35 cellular contexts compared by ENCODE assay signal in genomic region chrX:124796989-124797388, GRCh38.
"Had no signal": no experiment of that assay in that cellular context is flagged by ENCODE, and none has a peak within 500 bp of the region (broad histone marks: within the 10 kb centered on the region; RNA-seq: fewer than 3 reads in every experiment).

No MANE protein-coding gene starts in this region.

- H3K4me1 Mint-ChIP-seq: activated naive CD4-positive, alpha-beta T cell treated with anti-CD3 and anti-CD28 coated beads, Interleukin-2, amount 10 ng/mL, durations not matched to agents 7 days and 5 days; activated naive CD4-positive, alpha-beta T cell treated with anti-CD3 and anti-CD28 coated beads, Interleukin-2, amount 50 U/mL, for 24 hours; activated naive CD8-positive, alpha-beta T cell treated with anti-CD3 and anti-CD28 coated beads for 36 hours; activated naive CD8-positive, alpha-beta T cell treated with anti-CD3 and anti-CD28 coated beads, Interleukin-2, amount 10 ng/mL, durations not matched to agents 7 days and 5 days; activated naive CD8-positive, alpha-beta T cell treated with anti-CD3 and anti-CD28 coated beads, Interleukin-2, amount 50 U/mL, for 24 hours; activated T-helper 17 cell treated with anti-CD3 and anti-CD28 coated beads, Interleukin-2, amount 50 U/mL, for 72 hours; brain; central memory CD8-positive, alpha-beta T cell had no signal

- H3K27ac Mint-ChIP-seq: activated naive CD4-positive, alpha-beta T cell treated with anti-CD3 and anti-CD28 coated beads for 36 hours; activated naive CD4-positive, alpha-beta T cell treated with anti-CD3 and anti-CD28 coated beads, Interleukin-2, amount 10 ng/mL, durations not matched to agents 7 days and 5 days; activated naive CD4-positive, alpha-beta T cell treated with anti-CD3 and anti-CD28 coated beads, Interleukin-2, amount 50 U/mL, for 24 hours; activated naive CD4-positive, alpha-beta T cell treated with anti-CD3 and anti-CD28 coated beads, Interleukin-2, amount 50 U/mL, for 72 hours; activated naive CD8-positive, alpha-beta T cell; activated naive CD8-positive, alpha-beta T cell treated with anti-CD3 and anti-CD28 coated beads for 36 hours; activated naive CD8-positive, alpha-beta T cell treated with anti-CD3 and anti-CD28 coated beads, Interleukin-2, amount 10 ng/mL, durations not matched to agents 7 days and 5 days; activated naive CD8-positive, alpha-beta T cell treated with anti-CD3 and anti-CD28 coated beads, Interleukin-2, amount 50 U/mL, for 24 hours; activated T-cell treated with anti-CD3 and anti-CD28 coated beads, Interleukin-2, amount 50 U/mL, for 24 hours; activated T-cell treated with anti-CD3 and anti-CD28 coated beads, Interleukin-2, amount 50 U/mL, for 72 hours; activated T-helper 1 cell treated with anti-CD3 and anti-CD28 coated beads, Interleukin-12 subunit alpha, Interleukin-12 subunit beta, Interleukin-2, Interleukin-4 antibody, amounts not matched to agents 30 ng/mL and 10 ng/mL and 1 ng/mL, durations not matched to agents 14 hours and 24 hours and 36 hours; activated T-helper 17 cell treated with anti-CD3 and anti-CD28 coated beads, Interleukin-2, amount 50 U/mL, for 72 hours; activated T-helper 2 cell treated with anti-CD3 and anti-CD28 coated beads, Interferon-gamma antibody, Interleukin-2, Interleukin-4, amounts not matched to agents 10 μg/mL and 5 μg/mL and 100 μg/mL, durations not matched to agents 14 hours and 24 hours and 36 hours; brain had no signal

- H3K9me3 Mint-ChIP-seq: activated naive CD4-positive, alpha-beta T cell treated with anti-CD3 and anti-CD28 coated beads, Interleukin-2, amount 10 ng/mL, durations not matched to agents 7 days and 5 days; activated naive CD8-positive, alpha-beta T cell treated with anti-CD3 and anti-CD28 coated beads, Interleukin-2, amount 50 U/mL, for 24 hours had no signal

- ATAC-seq: activated naive CD4-positive, alpha-beta T cell treated with anti-CD3 and anti-CD28 coated beads, Interleukin-2, amount 50 U/mL, for 72 hours; activated naive CD8-positive, alpha-beta T cell treated with anti-CD3 and anti-CD28 coated beads, Interleukin-2, amount 50 U/mL, for 24 hours; activated T-cell treated with anti-CD3 and anti-CD28 coated beads, Interleukin-2, amount 50 U/mL, for 4 hours; activated T-cell treated with anti-CD3 and anti-CD28 coated beads, Interleukin-2, amount 50 U/mL, for 72 hours; activated T-helper 17 cell treated with anti-CD3 and anti-CD28 coated beads, Interleukin-2, amount 50 U/mL, for 72 hours; body of pancreas had no signal

- H3K27me3 Mint-ChIP-seq: activated naive CD4-positive, alpha-beta T cell treated with anti-CD3 and anti-CD28 coated beads, Interleukin-2, amount 10 ng/mL, durations not matched to agents 7 days and 5 days; activated naive CD4-positive, alpha-beta T cell treated with anti-CD3 and anti-CD28 coated beads, Interleukin-2, amount 50 U/mL, for 24 hours; activated naive CD8-positive, alpha-beta T cell; activated naive CD8-positive, alpha-beta T cell treated with anti-CD3 and anti-CD28 coated beads for 36 hours; activated naive CD8-positive, alpha-beta T cell treated with anti-CD3 and anti-CD28 coated beads, Interleukin-2, amount 10 ng/mL, durations not matched to agents 7 days and 5 days; activated naive CD8-positive, alpha-beta T cell treated with anti-CD3 and anti-CD28 coated beads, Interleukin-2, amount 50 U/mL, for 24 hours; activated T-helper 17 cell treated with anti-CD3 and anti-CD28 coated beads, Interleukin-2, amount 50 U/mL, for 72 hours; brain; central memory CD8-positive, alpha-beta T cell had no signal

- H3K36me3 Mint-ChIP-seq: activated naive CD4-positive, alpha-beta T cell treated with anti-CD3 and anti-CD28 coated beads, Interleukin-2, amount 10 ng/mL, durations not matched to agents 7 days and 5 days; activated naive CD8-positive, alpha-beta T cell treated with anti-CD3 and anti-CD28 coated beads for 36 hours; activated naive CD8-positive, alpha-beta T cell treated with anti-CD3 and anti-CD28 coated beads, Interleukin-2, amount 10 ng/mL, durations not matched to agents 7 days and 5 days; brain had no signal

- H3K4me3 Mint-ChIP-seq: activated naive CD4-positive, alpha-beta T cell treated with anti-CD3 and anti-CD28 coated beads for 36 hours; activated naive CD4-positive, alpha-beta T cell treated with anti-CD3 and anti-CD28 coated beads, Interleukin-2, amount 10 ng/mL, durations not matched to agents 7 days and 5 days; activated naive CD4-positive, alpha-beta T cell treated with anti-CD3 and anti-CD28 coated beads, Interleukin-2, amount 50 U/mL, for 24 hours; activated naive CD8-positive, alpha-beta T cell; activated naive CD8-positive, alpha-beta T cell treated with anti-CD3 and anti-CD28 coated beads for 36 hours; activated naive CD8-positive, alpha-beta T cell treated with anti-CD3 and anti-CD28 coated beads, Interleukin-2, amount 10 ng/mL, durations not matched to agents 7 days and 5 days; activated naive CD8-positive, alpha-beta T cell treated with anti-CD3 and anti-CD28 coated beads, Interleukin-2, amount 50 U/mL, for 24 hours; activated T-cell treated with anti-CD3 and anti-CD28 coated beads, Interleukin-2, amount 50 U/mL, for 24 hours; activated T-cell treated with anti-CD3 and anti-CD28 coated beads, Interleukin-2, amount 50 U/mL, for 4 hours; activated T-cell treated with anti-CD3 and anti-CD28 coated beads, Interleukin-2, amount 50 U/mL, for 72 hours; activated T-helper 1 cell treated with anti-CD3 and anti-CD28 coated beads, Interleukin-12 subunit alpha, Interleukin-12 subunit beta, Interleukin-2, Interleukin-4 antibody, amounts not matched to agents 30 ng/mL and 10 ng/mL and 1 ng/mL, durations not matched to agents 14 hours and 24 hours and 36 hours; activated T-helper 17 cell treated with anti-CD3 and anti-CD28 coated beads, Interleukin-2, amount 50 U/mL, for 72 hours; brain; central memory CD8-positive, alpha-beta T cell had no signal

- DNase-seq: activated effector memory CD4-positive, alpha-beta T cell treated with anti-CD3 and anti-CD28 coated beads, Interleukin-2, amount 50 U/mL, for 16 hours; activated effector memory CD4-positive, alpha-beta T cell treated with Interleukin-2 at 50 U/mL for 16 hours; activated gamma-delta T cell; activated gamma-delta T cell treated with Interleukin-2 at 50 U/mL for 16 hours; activated naive CD4-positive, alpha-beta T cell; activated naive CD4-positive, alpha-beta T cell treated with anti-CD3 and anti-CD28 coated beads for 36 hours; activated naive CD4-positive, alpha-beta T cell treated with anti-CD3 and anti-CD28 coated beads, Interleukin-2, amount 10 ng/mL, durations not matched to agents 7 days and 5 days; activated naive CD4-positive, alpha-beta T cell treated with anti-CD3 and anti-CD28 coated beads, Interleukin-2, amount 50 U/mL, for 16 hours; activated naive CD4-positive, alpha-beta T cell treated with Interleukin-2 at 50 U/mL for 16 hours; activated naive CD8-positive, alpha-beta T cell treated with anti-CD3 and anti-CD28 coated beads for 36 hours; activated naive CD8-positive, alpha-beta T cell treated with anti-CD3 and anti-CD28 coated beads, Interleukin-2, amount 10 ng/mL, durations not matched to agents 7 days and 5 days; activated naive CD8-positive, alpha-beta T cell treated with anti-CD3 and anti-CD28 coated beads, Interleukin-2, amount 50 U/mL, for 24 hours; activated T-cell treated with anti-CD3 and anti-CD28 coated beads, Interleukin-2, amount 50 U/mL, for 1 hour; activated T-cell treated with anti-CD3 and anti-CD28 coated beads, Interleukin-2, amount 50 U/mL, for 24 hours; activated T-cell treated with anti-CD3 and anti-CD28 coated beads, Interleukin-2, amount 50 U/mL, for 4 hours; activated T-cell treated with anti-CD3 and anti-CD28 coated beads, Interleukin-2, amount 50 U/mL, for 48 hours; activated T-cell treated with anti-CD3 and anti-CD28 coated beads, Interleukin-2, amount 50 U/mL, for 72 hours; adrenal gland; amniotic stem cell; amygdala; anterior cingulate cortex; aorta; body of pancreas; brain microvascular endothelial cell; caudate nucleus; central memory CD4-positive, alpha-beta T cell; cerebellar nuclear complex had no signal
